Comparison of ENCODE assay signal across 11 cellular contexts in the genomic region with DNA sequence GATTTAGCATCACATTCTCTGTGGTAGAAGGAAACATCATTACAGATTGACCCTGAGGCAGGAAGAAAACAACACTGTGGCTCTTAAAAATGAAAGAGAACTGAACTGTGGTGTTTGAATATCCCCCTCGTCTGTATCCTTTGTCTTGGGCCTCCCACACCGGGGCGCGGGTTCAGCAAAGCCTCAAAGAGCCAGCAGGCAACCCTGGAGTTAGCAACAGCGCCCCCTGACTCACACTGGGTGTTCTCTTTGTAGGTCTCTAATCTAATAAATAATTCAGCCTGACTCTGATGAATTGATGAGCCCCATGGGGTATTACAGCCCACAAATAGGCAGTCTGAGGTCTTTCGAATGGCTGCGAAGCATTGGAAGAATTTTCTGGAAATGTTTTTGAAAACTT. TPM values are rescaled to one million over a fixed set of nuclear protein-coding genes. Genes with fewer than 3 reads are reported as not detected.
A peak's percentile ranks its signal among the peaks of the same experiment; 100 is the strongest.
DNase-seq lines count a peak whose midpoint lies in the region; ATAC-seq and TF ChIP-seq lines count a peak whose summit lies in the region.
"Had no signal": no experiment of that assay in that cellular context is flagged by ENCODE, and none has a peak within 500 bp of the region (broad histone marks: within the 10 kb centered on the region; RNA-seq: fewer than 3 reads in every experiment).

No MANE protein-coding gene starts in this region.

- TF ChIP-seq CTCF in AG09319 (IDR thresholded peaks at IDR 0.05; ENCODE audit: low read depth, low read length): peak; percentile 15
- TF ChIP-seq CTCF in chondrocyte (IDR thresholded peaks at IDR 0.05): peak; percentile 56

- no peaks in the 10 kb centered on the region for H3K4me1 ChIP-seq in aorta (ENCODE audit: control insufficient read depth in 1 of 2, insufficient read depth in 2 of 2, low read length in 2 of 2)
- H3K4me1 ChIP-seq: prostate gland had no signal

- no peak overlapping the region for H3K27ac Mint-ChIP-seq in chondrocyte (ENCODE audit: unreplicated experiment)

- no peaks in the 10 kb centered on the region for H3K27me3 ChIP-seq in aorta (ENCODE audit: control insufficient read depth in 1 of 2, insufficient read depth in 2 of 2, low read length in 1 of 2)

- H3K9me3 ChIP-seq in aorta (ENCODE audit: control insufficient read depth, low read length): no peaks in the 10 kb centered on the region
- H3K9me3 ChIP-seq: prostate gland had no signal

- 13 to 24% methylated on average over 7 of the region's 7 CpGs for WGBS in aorta, 2 donors

- DNase-seq in AG09319 (ENCODE audit: extremely low read depth, low read depth) (no peak), chondrocyte (ENCODE audit: low spot score) (no peak), left kidney (ENCODE audit: low read depth, low spot score) (peak; percentile 72), aorta (no peak)
- DNase-seq in activated CD4-positive, CD25-positive, alpha-beta regulatory T cell (lab: John Stamatoyannopoulos, UW): no peak
- DNase-seq: activated gamma-delta T cell treated with Interleukin-2 at 50 U/mL for 16 hours, NCI-H1436 had no signal

- peak; percentile 40 for ATAC-seq in HG02885 (IDR thresholded peaks at IDR 0.05; ENCODE audit: poor library complexity, unreplicated experiment)
- no peak for ATAC-seq in HG03108 (IDR thresholded peaks at IDR 0.05; ENCODE audit: unreplicated experiment)
- ATAC-seq in GM21367 (IDR thresholded peaks at IDR 0.05; ENCODE audit: unreplicated experiment): no peak
- no peak for ATAC-seq in aorta (ENCODE audit: low FRiP score)

- H3K27me3 Mint-ChIP-seq in chondrocyte (ENCODE audit: low read depth): peaks cover 12% of the 10 kb centered on the region

- H3K27ac ChIP-seq in aorta (ENCODE audit: low read depth in 1 of 2, low read length in 2 of 2): no peak overlapping the region
- H3K27ac ChIP-seq: prostate gland had no signal

- H3K9me3 Mint-ChIP-seq in chondrocyte (ENCODE audit: low read depth): peaks cover 5% of the 10 kb centered on the region

- intact Hi-C loops in aorta (cut with DNase I): no loop called here

- H3K36me3 Mint-ChIP-seq in chondrocyte (ENCODE audit: low read depth): no peaks in the 10 kb centered on the region

- no peak overlapping the region for H3K4me3 Mint-ChIP-seq in chondrocyte (ENCODE audit: unreplicated experiment)

- H3K4me1 Mint-ChIP-seq in chondrocyte (ENCODE audit: low read depth): peaks cover 8% of the 10 kb centered on the region

- H3K4me3 ChIP-seq in aorta (ENCODE audit: low read length in 2 of 2): no peak overlapping the region
- H3K4me3 ChIP-seq: prostate gland had no signal

- H3K36me3 ChIP-seq in aorta (ENCODE audit: control insufficient read depth in 1 of 2, insufficient read depth in 2 of 2, low read length in 1 of 2): no peaks in the 10 kb centered on the region
- H3K36me3 ChIP-seq: prostate gland had no signal

RNA-seq across cellular contexts. Expression of gene CTSO, which starts 46.1 kb away (rescaled TPM):
- total RNA-seq in chondrocyte (7.2 to 13.9 TPM (median 7.5 TPM) in 3 replicates), aorta (10 to 100 TPM; 20.0 to 36.5 TPM)
- polyA plus RNA-seq in aorta: 10 to 100 TPM in 1 of 2 donors, 1 to 10 TPM in 1; 7.6 to 35.1 TPM
